22 cellular contexts compared by ENCODE assay signal in genomic region chr18:3777719-3778118, GRCh38.
DNase-seq lines count a peak whose midpoint lies in the region; ATAC-seq and TF ChIP-seq lines count a peak whose summit lies in the region.
"Had no signal": no experiment of that assay in that cellular context is flagged by ENCODE, and none has a peak within 500 bp of the region (broad histone marks: within the 10 kb centered on the region; RNA-seq: fewer than 3 reads in every experiment).

No MANE protein-coding gene starts in this region.

- TF ChIP-seq CTCF in dorsolateral prefrontal cortex (IDR thresholded peaks at IDR 0.05 in 54 of 56, conservative IDR thresholded peaks at IDR 0.05 in 2 of 56; ENCODE audit: low read depth in 1 of 56, partially characterized antibody in 56 of 56), result no peak

- H3K27ac ChIP-seq in angular gyrus (ENCODE audit: low read depth, low read length) (peak overlapping the region; percentile 44), dorsolateral prefrontal cortex (peak overlapping the region in 47 of 59 donors; percentile 3 to 84 (median 67))
- H3K27ac ChIP-seq: BLaER1 had no signal

- intact Hi-C loops in dorsolateral prefrontal cortex (cut with DNase I), result loop anchor here (10.0 kb wide), 4 partner anchors 63 to 493 kb away; no protein-coding TSS in a partner anchor

- no peaks in the 10 kb centered on the region for H3K27me3 ChIP-seq in dorsolateral prefrontal cortex
- H3K27me3 ChIP-seq: BE2C, BLaER1 had no signal

- no peak overlapping the region for H3K4me3 ChIP-seq in dorsolateral prefrontal cortex
- H3K4me3 ChIP-seq: BLaER1, GM12878 had no signal

- DNase-seq in dorsolateral prefrontal cortex, result no peak
- DNase-seq: 8988T; ACHN; BE2C; C1 segment of cervical spinal cord; CD4-positive, alpha-beta memory T cell; CD4-positive, CD25-positive, alpha-beta regulatory T cell; CD8-positive, alpha-beta memory T cell; COR-L47; DMS 273 treated with DMSO at 0.1 percent for 48 hours; DMS153; DMS53; DMS79; DND-41; EL; GDM1 had no signal

- no peak for ATAC-seq in HG03108 (IDR thresholded peaks at IDR 0.05; ENCODE audit: unreplicated experiment)
- no peak for ATAC-seq in HG03139 (IDR thresholded peaks at IDR 0.05; ENCODE audit: unreplicated experiment)
- no peak for ATAC-seq in GM21528 (IDR thresholded peaks at IDR 0.05; ENCODE audit: low FRiP score, unreplicated experiment)
- ATAC-seq: GM12878 had no signal
